In the genomic region with DNA sequence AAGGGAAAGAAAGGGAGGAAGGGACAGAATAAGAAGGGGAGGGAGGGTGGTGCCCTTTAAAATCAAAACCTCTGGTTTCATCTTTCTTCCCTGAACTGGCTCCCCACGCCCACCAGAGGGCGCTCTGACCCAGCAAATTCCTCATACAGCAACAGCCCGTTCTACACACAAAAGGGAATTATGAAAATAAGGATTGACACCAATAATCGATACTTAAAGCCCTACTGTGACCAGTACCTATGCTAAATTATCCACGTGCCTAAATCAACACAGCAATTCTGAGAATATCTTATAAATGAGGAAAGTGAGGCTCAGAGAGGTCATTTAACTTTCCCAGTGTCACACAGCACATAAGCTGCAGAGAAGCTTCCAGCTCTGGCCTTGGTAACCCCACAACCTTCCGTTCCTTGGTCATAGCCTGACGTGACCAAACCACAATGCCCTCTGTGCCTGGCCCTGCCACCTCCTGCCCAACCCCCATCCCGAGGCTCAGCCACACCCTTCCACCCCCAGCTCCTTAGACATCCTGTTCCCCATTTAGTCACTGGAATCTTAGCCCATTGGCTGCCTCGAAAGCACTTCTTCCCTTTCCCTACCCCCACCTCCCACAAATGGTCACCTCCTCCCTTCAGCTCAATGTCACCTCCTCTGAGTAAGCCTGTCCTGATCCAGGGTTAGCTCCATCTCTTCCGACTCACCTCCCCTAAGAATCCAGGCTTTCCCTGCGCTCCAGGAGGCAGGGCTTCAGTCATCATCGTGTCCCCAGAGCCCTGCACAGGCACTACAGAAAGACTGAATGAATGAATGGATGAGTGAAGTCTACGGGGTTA, we compare ENCODE assay signal across 1 cellular context.
TF ChIP-seq lines count a peak whose summit lies in the region.

No MANE protein-coding gene starts in this region.

TF ChIP-seq in GM23338, 12 proteins besides CTCF, POLR2A, EP300 and RAD21 (continued from another document):
- TF ChIP-seq POLR2AphosphoS5 (IDR thresholded peaks at IDR 0.05; ENCODE audit: low read depth) (no peak), NANOG (IDR thresholded peaks at IDR 0.05; ENCODE audit: borderline replicate concordance) (no peak), EZH2phosphoT487 (IDR thresholded peaks at IDR 0.05; ENCODE audit: unreplicated experiment) (no peak), ZNF114 (CRISPR knock-in tag; IDR thresholded peaks at IDR 0.05) (no peak), EZH2 (IDR thresholded peaks at IDR 0.05; ENCODE audit: low read depth, unreplicated experiment) (no peak), ZNF331 (CRISPR knock-in tag; IDR thresholded peaks at IDR 0.05; ENCODE audit: low read depth) (no peak), JUNB (IDR thresholded peaks at IDR 0.05; ENCODE audit: unreplicated experiment) (no peak)
- TF ChIP-seq, protein P1, sequence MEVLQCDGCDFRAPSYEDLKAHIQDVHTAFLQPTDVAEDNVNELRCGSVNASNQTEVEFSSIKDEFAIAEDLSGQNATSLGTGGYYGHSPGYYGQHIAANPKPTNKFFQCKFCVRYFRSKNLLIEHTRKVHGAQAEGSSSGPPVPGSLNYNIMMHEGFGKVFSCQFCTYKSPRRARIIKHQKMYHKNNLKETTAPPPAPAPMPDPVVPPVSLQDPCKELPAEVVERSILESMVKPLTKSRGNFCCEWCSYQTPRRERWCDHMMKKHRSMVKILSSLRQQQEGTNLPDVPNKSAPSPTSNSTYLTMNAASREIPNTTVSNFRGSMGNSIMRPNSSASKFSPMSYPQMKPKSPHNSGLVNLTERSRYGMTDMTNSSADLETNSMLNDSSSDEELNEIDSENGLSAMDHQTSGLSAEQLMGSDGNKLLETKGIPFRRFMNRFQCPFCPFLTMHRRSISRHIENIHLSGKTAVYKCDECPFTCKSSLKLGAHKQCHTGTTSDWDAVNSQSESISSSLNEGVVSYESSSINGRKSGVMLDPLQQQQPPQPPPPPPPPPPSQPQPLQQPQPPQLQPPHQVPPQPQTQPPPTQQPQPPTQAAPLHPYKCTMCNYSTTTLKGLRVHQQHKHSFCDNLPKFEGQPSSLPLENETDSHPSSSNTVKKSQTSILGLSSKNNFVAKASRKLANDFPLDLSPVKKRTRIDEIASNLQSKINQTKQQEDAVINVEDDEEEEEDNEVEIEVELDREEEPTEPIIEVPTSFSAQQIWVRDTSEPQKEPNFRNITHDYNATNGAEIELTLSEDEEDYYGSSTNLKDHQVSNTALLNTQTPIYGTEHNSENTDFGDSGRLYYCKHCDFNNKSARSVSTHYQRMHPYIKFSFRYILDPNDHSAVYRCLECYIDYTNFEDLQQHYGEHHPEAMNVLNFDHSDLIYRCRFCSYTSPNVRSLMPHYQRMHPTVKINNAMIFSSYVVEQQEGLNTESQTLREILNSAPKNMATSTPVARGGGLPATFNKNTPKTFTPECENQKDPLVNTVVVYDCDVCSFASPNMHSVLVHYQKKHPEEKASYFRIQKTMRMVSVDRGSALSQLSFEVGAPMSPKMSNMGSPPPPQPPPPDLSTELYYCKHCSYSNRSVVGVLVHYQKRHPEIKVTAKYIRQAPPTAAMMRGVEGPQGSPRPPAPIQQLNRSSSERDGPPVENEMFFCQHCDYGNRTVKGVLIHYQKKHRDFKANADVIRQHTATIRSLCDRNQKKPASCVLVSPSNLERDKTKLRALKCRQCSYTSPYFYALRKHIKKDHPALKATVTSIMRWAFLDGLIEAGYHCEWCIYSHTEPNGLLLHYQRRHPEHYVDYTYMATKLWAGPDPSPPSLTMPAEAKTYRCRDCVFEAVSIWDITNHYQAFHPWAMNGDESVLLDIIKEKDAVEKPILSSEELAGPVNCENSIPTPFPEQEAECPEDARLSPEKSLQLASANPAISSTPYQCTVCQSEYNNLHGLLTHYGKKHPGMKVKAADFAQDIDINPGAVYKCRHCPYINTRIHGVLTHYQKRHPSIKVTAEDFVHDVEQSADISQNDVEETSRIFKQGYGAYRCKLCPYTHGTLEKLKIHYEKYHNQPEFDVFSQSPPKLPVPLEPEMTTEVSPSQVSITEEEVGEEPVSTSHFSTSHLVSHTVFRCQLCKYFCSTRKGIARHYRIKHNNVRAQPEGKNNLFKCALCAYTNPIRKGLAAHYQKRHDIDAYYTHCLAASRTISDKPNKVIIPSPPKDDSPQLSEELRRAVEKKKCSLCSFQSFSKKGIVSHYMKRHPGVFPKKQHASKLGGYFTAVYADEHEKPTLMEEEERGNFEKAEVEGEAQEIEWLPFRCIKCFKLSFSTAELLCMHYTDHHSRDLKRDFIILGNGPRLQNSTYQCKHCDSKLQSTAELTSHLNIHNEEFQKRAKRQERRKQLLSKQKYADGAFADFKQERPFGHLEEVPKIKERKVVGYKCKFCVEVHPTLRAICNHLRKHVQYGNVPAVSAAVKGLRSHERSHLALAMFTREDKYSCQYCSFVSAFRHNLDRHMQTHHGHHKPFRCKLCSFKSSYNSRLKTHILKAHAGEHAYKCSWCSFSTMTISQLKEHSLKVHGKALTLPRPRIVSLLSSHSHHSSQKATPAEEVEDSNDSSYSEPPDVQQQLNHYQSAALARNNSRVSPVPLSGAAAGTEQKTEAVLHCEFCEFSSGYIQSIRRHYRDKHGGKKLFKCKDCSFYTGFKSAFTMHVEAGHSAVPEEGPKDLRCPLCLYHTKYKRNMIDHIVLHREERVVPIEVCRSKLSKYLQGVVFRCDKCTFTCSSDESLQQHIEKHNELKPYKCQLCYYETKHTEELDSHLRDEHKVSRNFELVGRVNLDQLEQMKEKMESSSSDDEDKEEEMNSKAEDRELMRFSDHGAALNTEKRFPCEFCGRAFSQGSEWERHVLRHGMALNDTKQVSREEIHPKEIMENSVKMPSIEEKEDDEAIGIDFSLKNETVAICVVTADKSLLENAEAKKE (CRISPR knock-in tag; IDR thresholded peaks at IDR 0.05), result no peak
- TF ChIP-seq, protein P2, sequence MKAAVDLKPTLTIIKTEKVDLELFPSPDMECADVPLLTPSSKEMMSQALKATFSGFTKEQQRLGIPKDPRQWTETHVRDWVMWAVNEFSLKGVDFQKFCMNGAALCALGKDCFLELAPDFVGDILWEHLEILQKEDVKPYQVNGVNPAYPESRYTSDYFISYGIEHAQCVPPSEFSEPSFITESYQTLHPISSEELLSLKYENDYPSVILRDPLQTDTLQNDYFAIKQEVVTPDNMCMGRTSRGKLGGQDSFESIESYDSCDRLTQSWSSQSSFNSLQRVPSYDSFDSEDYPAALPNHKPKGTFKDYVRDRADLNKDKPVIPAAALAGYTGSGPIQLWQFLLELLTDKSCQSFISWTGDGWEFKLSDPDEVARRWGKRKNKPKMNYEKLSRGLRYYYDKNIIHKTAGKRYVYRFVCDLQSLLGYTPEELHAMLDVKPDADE (IDR thresholded peaks at IDR 0.05), result no peak
